Comparison of ENCODE assay signal across 6 cellular contexts in genomic region chr16:27145630-27146029, GRCh38.
"Had no signal": no experiment of that assay in that cellular context is flagged by ENCODE, and none has a peak within 500 bp of the region (broad histone marks: within the 10 kb centered on the region; RNA-seq: fewer than 3 reads in every experiment).

No MANE protein-coding gene starts in this region.

- H3K9ac ChIP-seq: KMS-11 had no signal

- H3K27ac ChIP-seq: HL-60, KMS-11 had no signal

- DNase-seq: IMR-90, KBM-7, KG1 had no signal

- H3K4me2 ChIP-seq: KMS-11 had no signal

- FAIRE-seq: HTR-8/SVneo had no signal
